13 cellular contexts compared by ENCODE assay signal in genomic region chr10:88913157-88913556, GRCh38. TPM values are rescaled to one million over a fixed set of nuclear protein-coding genes. Genes with fewer than 3 reads are reported as not detected.
DNase-seq lines count a peak whose midpoint lies in the region; ATAC-seq and TF ChIP-seq lines count a peak whose summit lies in the region.
"Had no signal": no experiment of that assay in that cellular context is flagged by ENCODE, and none has a peak within 500 bp of the region (broad histone marks: within the 10 kb centered on the region; RNA-seq: fewer than 3 reads in every experiment).

No MANE protein-coding gene starts in this region.

- ATAC-seq in SK-N-SH treated with all-trans-retinoic acid at 6 μM for 48 hours (peak; percentile 45), left lung (peak; percentile 34)
- ATAC-seq in activated T-cell treated with anti-CD3 and anti-CD28 coated beads, Interleukin-2, amount 50 U/mL, for 72 hours (replicated peaks in 1 of 2) = no peak
- ATAC-seq: HCT116 had no signal

- no peak overlapping the region for H3K4ac ChIP-seq in mesendoderm (ENCODE audit: low read depth, low read length)

- no peak overlapping the region for H3K23ac ChIP-seq in mesendoderm (ENCODE audit: low read length)

- CTCF ChIA-PET in activated CD4-positive, alpha-beta T cell treated with anti-CD3 and anti-CD28 coated beads, Interleukin-2, amount 10 ng/mL, durations not matched to agents 7 days and 5 days (lab: Charles Lee) = no interaction called here

- H2BK120ac ChIP-seq in mesendoderm (ENCODE audit: low read depth, low read length) = no peak overlapping the region

- H3K4me1 Mint-ChIP-seq in activated CD4-positive, alpha-beta T cell treated with anti-CD3 and anti-CD28 coated beads, Interleukin-2, amount 10 ng/mL, durations not matched to agents 7 days and 5 days = peaks cover 2% of the 10 kb centered on the region
- peaks cover 17% of the 10 kb centered on the region for H3K4me1 Mint-ChIP-seq in activated T-cell treated with anti-CD3 and anti-CD28 coated beads, Interleukin-2, amount 50 U/mL, for 72 hours (ENCODE audit: low read depth)

- H4K5ac ChIP-seq in mesendoderm (ENCODE audit: low read length) = no peak overlapping the region

- no CpG with 5 or more reads among the region's 9 CpGs for WGBS in mesendoderm (ENCODE audit: extremely low coverage, insufficient coverage, low lambda C conversion rate)

- H3K4me3 ChIP-seq in left lung (no peak overlapping the region), mesendoderm (ENCODE audit: low read length) (no peak overlapping the region)

- no peak for DNase-seq in activated CD4-positive, alpha-beta T cell treated with anti-CD3 and anti-CD28 coated beads, Interleukin-2, amount 10 ng/mL, durations not matched to agents 7 days and 5 days
- DNase-seq in activated CD4-positive, alpha-beta T cell treated with anti-CD3 and anti-CD28 coated beads for 48 hours = no peak
- DNase-seq in left lung = no peak
- DNase-seq in GM10266 (ENCODE audit: extremely low spot score) = no peak
- no peak for DNase-seq in mesendoderm
- DNase-seq in stimulated activated CD4-positive, alpha-beta T cell treated with anti-CD3 and anti-CD28 coated beads, Interleukin-2, amount 100 ng/mL, for 24 hours = no peak
- no peak for DNase-seq in activated T-cell treated with anti-CD3 and anti-CD28 coated beads, Interleukin-2, amount 50 U/mL, for 72 hours
- DNase-seq: activated CD4-positive, alpha-beta T cell treated with anti-CD3 and anti-CD28 coated beads, Interleukin-2, amount 50 U/mL, for 48 hours; anterior cingulate cortex; kidney; MM.1S had no signal

- H3K9me3 Mint-ChIP-seq in activated CD4-positive, alpha-beta T cell treated with anti-CD3 and anti-CD28 coated beads, Interleukin-2, amount 10 ng/mL, durations not matched to agents 7 days and 5 days = no peaks in the 10 kb centered on the region
- no peaks in the 10 kb centered on the region for H3K9me3 Mint-ChIP-seq in activated T-cell treated with anti-CD3 and anti-CD28 coated beads, Interleukin-2, amount 50 U/mL, for 72 hours

- peak overlapping the region; percentile 9 for H3K27ac Mint-ChIP-seq in activated CD4-positive, alpha-beta T cell treated with anti-CD3 and anti-CD28 coated beads, Interleukin-2, amount 10 ng/mL, durations not matched to agents 7 days and 5 days
- no peak overlapping the region for H3K27ac Mint-ChIP-seq in activated T-cell treated with anti-CD3 and anti-CD28 coated beads, Interleukin-2, amount 50 U/mL, for 72 hours

- H2BK15ac ChIP-seq in mesendoderm (replicated peaks; ENCODE audit: low read depth) = no peak overlapping the region

- POLR2A ChIA-PET in activated CD4-positive, alpha-beta T cell treated with anti-CD3 and anti-CD28 coated beads, Interleukin-2, amount 10 ng/mL, durations not matched to agents 7 days and 5 days (lab: Charles Lee) = no interaction called here

- intact Hi-C loops in left lung (cut with DNase I) = no loop called here

- H3K9ac ChIP-seq in mesendoderm (ENCODE audit: low read length) = no peak overlapping the region

- no peaks in the 10 kb centered on the region for H3K27me3 ChIP-seq in left lung
- H3K27me3 ChIP-seq in mesendoderm (ENCODE audit: insufficient read depth, low read length, poor library complexity) = no peaks in the 10 kb centered on the region

- H3K4me1 ChIP-seq in left lung = no peaks in the 10 kb centered on the region
- peaks cover 5% of the 10 kb centered on the region for H3K4me1 ChIP-seq in mesendoderm (ENCODE audit: control insufficient read depth, low read depth, low read length)

- H4K8ac ChIP-seq in mesendoderm (ENCODE audit: low read depth, low read length) = no peak overlapping the region

- H2BK5ac ChIP-seq in mesendoderm (ENCODE audit: low read length) = no peak overlapping the region

- no peak overlapping the region for H2AK5ac ChIP-seq in mesendoderm (ENCODE audit: low read length)

- H3K4me3 Mint-ChIP-seq in activated CD4-positive, alpha-beta T cell treated with anti-CD3 and anti-CD28 coated beads, Interleukin-2, amount 10 ng/mL, durations not matched to agents 7 days and 5 days = no peak overlapping the region
- no peak overlapping the region for H3K4me3 Mint-ChIP-seq in activated T-cell treated with anti-CD3 and anti-CD28 coated beads, Interleukin-2, amount 50 U/mL, for 72 hours

- H3K4me2 ChIP-seq in mesendoderm (ENCODE audit: low read length) = no peak overlapping the region

- H3K18ac ChIP-seq in mesendoderm (ENCODE audit: low read length) = no peak overlapping the region

- no peak overlapping the region for H3K56ac ChIP-seq in mesendoderm (ENCODE audit: low read length)

- H3K27ac ChIP-seq in left lung = peak overlapping the region in 1 of 2 donors; percentile 53
- H3K27ac ChIP-seq in mesendoderm (ENCODE audit: low read depth, low read length) = no peak overlapping the region

- H3K27me3 Mint-ChIP-seq in activated CD4-positive, alpha-beta T cell treated with anti-CD3 and anti-CD28 coated beads, Interleukin-2, amount 10 ng/mL, durations not matched to agents 7 days and 5 days = no peaks in the 10 kb centered on the region
- H3K27me3 Mint-ChIP-seq in activated T-cell treated with anti-CD3 and anti-CD28 coated beads, Interleukin-2, amount 50 U/mL, for 72 hours (ENCODE audit: low read depth) = no peaks in the 10 kb centered on the region

- TF ChIP-seq CTCF in left lung (IDR thresholded peaks at IDR 0.05) (no peak), GM10266 (IDR thresholded peaks at IDR 0.05; ENCODE audit: control insufficient read depth, insufficient read depth, low read depth, missing control alignments) (no peak)

- no peaks in the 10 kb centered on the region for H3K9me3 ChIP-seq in left lung

- no peaks in the 10 kb centered on the region for H3K36me3 ChIP-seq in left lung
- H3K36me3 ChIP-seq in mesendoderm (ENCODE audit: control insufficient read depth, insufficient read depth, low read length) = no peaks in the 10 kb centered on the region

- no peaks in the 10 kb centered on the region for H3K79me2 ChIP-seq in mesendoderm (ENCODE audit: control insufficient read depth, insufficient read depth, low read length)

- peaks cover 74% of the 10 kb centered on the region for H3K36me3 Mint-ChIP-seq in activated CD4-positive, alpha-beta T cell treated with anti-CD3 and anti-CD28 coated beads, Interleukin-2, amount 10 ng/mL, durations not matched to agents 7 days and 5 days (ENCODE audit: low read depth)
- H3K36me3 Mint-ChIP-seq in activated T-cell treated with anti-CD3 and anti-CD28 coated beads, Interleukin-2, amount 50 U/mL, for 72 hours (ENCODE audit: insufficient read depth in 2 of 2) = peaks cover 4 to 24% of the 10 kb centered on the region in 2 donors

- H3K79me1 ChIP-seq in mesendoderm (ENCODE audit: low read length) = no peaks in the 10 kb centered on the region

TF ChIP-seq in SK-N-SH treated with all-trans-retinoic acid at 6 μM for 48 hours, 23 proteins besides CTCF, POLR2A, EP300 and RAD21:
- TF ChIP-seq ISL1 (CRISPR knock-in tag; IDR thresholded peaks at IDR 0.05) (peak; percentile 63), ESRRG (CRISPR knock-in tag; IDR thresholded peaks at IDR 0.05) (no peak), ZNF8 (CRISPR knock-in tag; IDR thresholded peaks at IDR 0.05) (no peak), CSDC2 (CRISPR knock-in tag; IDR thresholded peaks at IDR 0.05) (peak; percentile 45; the same call in 1 of the 2 replicates), ZFP3 (CRISPR knock-in tag; IDR thresholded peaks at IDR 0.05) (no peak), SNAI2 (CRISPR knock-in tag; IDR thresholded peaks at IDR 0.05) (no peak), TSHZ2 (CRISPR knock-in tag; IDR thresholded peaks at IDR 0.05) (peak; percentile 54; the same call in 1 of the 2 replicates), RARB (CRISPR knock-in tag; IDR thresholded peaks at IDR 0.05) (no peak), ZNF70 (CRISPR knock-in tag; IDR thresholded peaks at IDR 0.05) (peak; percentile 90)
TF ChIP-seq in SK-N-SH treated with all-trans-retinoic acid at 6 μM for 48 hours: peak in this region for 4.

RNA-seq across cellular contexts. Expression of gene STAMBPL1, which starts 33.1 kb away (rescaled TPM):
- total RNA-seq in activated CD4-positive, alpha-beta T cell treated with anti-CD3 and anti-CD28 coated beads, Interleukin-2, amount 10 ng/mL, durations not matched to agents 7 days and 5 days = 10 to 100 TPM; 39.7 to 45.4 TPM
- total RNA-seq in left lung = 10 to 100 TPM in 1 of 2 donors, 1 to 10 TPM in 1; 9.9 to 11.4 TPM
- 4.1 TPM for polyA plus RNA-seq in mesendoderm (2013, experiment 1 of 2)
- polyA plus RNA-seq in mesendoderm (2013, experiment 2 of 2) = 4.3 TPM
- 10 to 100 TPM; 28.2 to 39.9 TPM for total RNA-seq in activated T-cell treated with anti-CD3 and anti-CD28 coated beads, Interleukin-2, amount 50 U/mL, for 72 hours

RNA-seq across cellular contexts. Expression of gene ACTA2, which starts 39.4 kb away (rescaled TPM):
- total RNA-seq in activated CD4-positive, alpha-beta T cell treated with anti-CD3 and anti-CD28 coated beads, Interleukin-2, amount 10 ng/mL, durations not matched to agents 7 days and 5 days = 10 to 100 TPM; 10.7 to 10.8 TPM
- total RNA-seq in left lung = 100 to 1,000 TPM; 472 to 558 TPM
- 1.5 TPM for polyA plus RNA-seq in mesendoderm (2013, experiment 1 of 2)
- 1.6 TPM for polyA plus RNA-seq in mesendoderm (2013, experiment 2 of 2)
- total RNA-seq in activated T-cell treated with anti-CD3 and anti-CD28 coated beads, Interleukin-2, amount 50 U/mL, for 72 hours = 10 to 100 TPM; 60.7 to 76.9 TPM

Comparison
In these comparisons a context has a peak if more than half of its experiments do, and no peak if none do; other contexts are left out.
1. ATAC-seq: peak in SK-N-SH treated with all-trans-retinoic acid at 6 μM for 48 hours (single experiment) and left lung (single experiment); none in activated T-cell treated with anti-CD3 and anti-CD28 coated beads, Interleukin-2, amount 50 U/mL, for 72 hours (0 of 2).
2. RNA of gene ACTA2, which starts 39.4 kb away (total RNA-seq): 472 to 558 TPM in left lung; 60.7 to 76.9 TPM in activated T-cell treated with anti-CD3 and anti-CD28 coated beads, Interleukin-2, amount 50 U/mL, for 72 hours and 10.7 to 10.8 TPM in activated CD4-positive, alpha-beta T cell treated with anti-CD3 and anti-CD28 coated beads, Interleukin-2, amount 10 ng/mL, durations not matched to agents 7 days and 5 days; every median in the first group is over 4 times any median in the second.